ENCODE assay signal across 17 cellular contexts in genomic region chr4:76384052-76384451, GRCh38. TPM values are rescaled to one million over a fixed set of nuclear protein-coding genes. Genes with fewer than 3 reads are reported as not detected.
A peak's percentile ranks its signal among the peaks of the same experiment; 100 is the strongest.
DNase-seq lines count a peak whose midpoint lies in the region; TF ChIP-seq lines count a peak whose summit lies in the region.
"Had no signal": no experiment of that assay in that cellular context is flagged by ENCODE, and none has a peak within 500 bp of the region (broad histone marks: within the 10 kb centered on the region; RNA-seq: fewer than 3 reads in every experiment).

No MANE protein-coding gene starts in this region.

- no peak overlapping the region for H2AFZ ChIP-seq in smooth muscle cell (ENCODE audit: low read depth)

- in situ Hi-C loops in SK-MEL-5 (cut with HindIII; ENCODE audit: low pct_unique_long_range_greater_than_20kb, low sequenced_read_pairs) = no loop called here

- H3K4me3 ChIP-seq in epithelial cell of esophagus (ENCODE audit: low read length) (no peak overlapping the region), smooth muscle cell (peak overlapping the region; percentile 4)
- H3K4me3 ChIP-seq: BLaER1, SJSA1 had no signal

- TF ChIP-seq CTCF in epithelial cell of esophagus (IDR thresholded peaks at IDR 0.05; ENCODE audit: insufficient read depth, low read depth, low read length, missing control alignments) (no peak), smooth muscle cell (IDR thresholded peaks at IDR 0.05; ENCODE audit: borderline replicate concordance, insufficient read depth, poor library complexity, severe bottlenecking) (no peak)

- no peaks in the 10 kb centered on the region for H3K79me2 ChIP-seq in smooth muscle cell (ENCODE audit: low read depth)

- no peaks in the 10 kb centered on the region for H4K20me1 ChIP-seq in smooth muscle cell (ENCODE audit: low read depth)
- H4K20me1 ChIP-seq: BLaER1 had no signal

- WGBS in smooth muscle cell (ENCODE audit: low lambda C conversion rate) = 37% methylated on average over 4 of the region's 4 CpGs

- peak overlapping the region; percentile 16 for H3K4me2 ChIP-seq in smooth muscle cell
- H3K4me2 ChIP-seq: BLaER1 had no signal

- peaks cover 3% of the 10 kb centered on the region for H3K4me1 ChIP-seq in smooth muscle cell (ENCODE audit: low read depth)
- H3K4me1 ChIP-seq: BLaER1, SJSA1 had no signal

- H3K27me3 ChIP-seq in smooth muscle cell (ENCODE audit: low read depth) = no peaks in the 10 kb centered on the region
- H3K27me3 ChIP-seq: BLaER1, SJSA1 had no signal

- no peaks in the 10 kb centered on the region for H3K36me3 ChIP-seq in smooth muscle cell (ENCODE audit: low read depth)
- H3K36me3 ChIP-seq: BLaER1, SJSA1 had no signal

- H3K27ac ChIP-seq in smooth muscle cell (ENCODE audit: low read depth) = peak overlapping the region; percentile 54
- H3K27ac ChIP-seq: 22Rv1, BLaER1, SJSA1 had no signal

- H3K9me3 ChIP-seq in smooth muscle cell (replicated peaks; ENCODE audit: low read depth) = no peaks in the 10 kb centered on the region
- H3K9me3 ChIP-seq: SJSA1 had no signal

- H3F3A ChIP-seq in smooth muscle cell (ENCODE audit: low read depth) = no peaks in the 10 kb centered on the region

- intact Hi-C loops in posterior cingulate gyrus (cut with DNase I) = no loop called here

- DNase-seq in NOMO-1 treated with DMSO at 0.1 percent for 48 hours (lab: John Stamatoyannopoulos, UW; ENCODE audit: unreplicated experiment) (peak; percentile 28), NOMO-1 (lab: John Stamatoyannopoulos, UW; ENCODE audit: unreplicated experiment in 2 of 2) (no peak), SK-MEL-5 (ENCODE audit: low read depth, low spot score) (peak; percentile 26), epithelial cell of esophagus (ENCODE audit: low read depth) (peak; percentile 85), smooth muscle cell (lab: John Stamatoyannopoulos, UW; ENCODE audit: unreplicated experiment) (no peak), posterior cingulate gyrus (no peak), NCI-H146 treated with DMSO at 0.1 percent for 48 hours (lab: John Stamatoyannopoulos, UW; ENCODE audit: unreplicated experiment) (no peak), DMS53 treated with DMSO at 0.1 percent for 48 hours (lab: John Stamatoyannopoulos, UW; ENCODE audit: unreplicated experiment) (no peak)
- DNase-seq: CD8-positive, alpha-beta memory T cell; DMS 273 treated with DMSO at 0.1 percent for 48 hours; NCI-H1092; NCI-H1694 treated with DMSO at 0.1 percent for 48 hours; NCI-H446; NCI-H774 had no signal

- no peak overlapping the region for H3K9ac ChIP-seq in smooth muscle cell (ENCODE audit: low read depth)
- H3K9ac ChIP-seq: BLaER1 had no signal

RNA-seq across cellular contexts. Expression of gene CCDC158, which starts 36.9 kb away (rescaled TPM):
- total RNA-seq in SK-MEL-5 (2014; rRNA removed; shearing (Covaris generic)) = 0.26 TPM in 1 of 2 replicates, not detected in the other
- polyA plus RNA-seq in SK-MEL-5 (2015; cell fraction: cytosol; rRNA removed) = not detected in 2 replicates
- not detected in 2 replicates for polyA plus RNA-seq in SK-MEL-5 (2015; cell fraction: nucleus; rRNA removed)
- not detected in 2 replicates for total RNA-seq in smooth muscle cell
- polyA plus RNA-seq in smooth muscle cell = not detected in 2 replicates
- total RNA-seq: CD8-positive, alpha-beta memory T cell had no signal
- polyA plus RNA-seq: CD8-positive, alpha-beta memory T cell had no signal

RNA-seq across cellular contexts. Expression of gene SHROOM3, which starts 51.0 kb away (rescaled TPM):
- total RNA-seq in SK-MEL-5 (2014; rRNA removed; shearing (Covaris generic)) = 0.82 and 0.88 TPM in 2 replicates
- 0.63 and 1.7 TPM in 2 replicates for polyA plus RNA-seq in SK-MEL-5 (2015; cell fraction: cytosol; rRNA removed)
- 0.12 and 0.25 TPM in 2 replicates for polyA plus RNA-seq in SK-MEL-5 (2015; cell fraction: nucleus; rRNA removed)
- total RNA-seq in smooth muscle cell = 25.2 and 31.9 TPM in 2 replicates
- polyA plus RNA-seq in smooth muscle cell = 10.0 and 22.3 TPM in 2 replicates
- total RNA-seq: CD8-positive, alpha-beta memory T cell had no signal
- polyA plus RNA-seq: CD8-positive, alpha-beta memory T cell had no signal

Comparison
In these comparisons a context has a peak if more than half of its experiments do, and no peak if none do; other contexts are left out.
1. DNase-seq: peak in NOMO-1 treated with DMSO at 0.1 percent for 48 hours (single experiment), SK-MEL-5 (single experiment) and epithelial cell of esophagus (single experiment); none in NOMO-1 (0 of 2), smooth muscle cell (single experiment), posterior cingulate gyrus (0 of 10), NCI-H146 treated with DMSO at 0.1 percent for 48 hours (single experiment) and DMS53 treated with DMSO at 0.1 percent for 48 hours (single experiment).
2. RNA of gene SHROOM3, which starts 51.0 kb away (total RNA-seq): 25.2 to 31.9 TPM in smooth muscle cell; 0.82 to 0.88 TPM in SK-MEL-5; every median in the first group is over 10 times any median in the second.